ENCODE assay signal across 20 cellular contexts in genomic region chr2:39301352-39301751, GRCh38. TPM values are rescaled to one million over a fixed set of nuclear protein-coding genes. Genes with fewer than 3 reads are reported as not detected.
DNase-seq lines count a peak whose midpoint lies in the region; ATAC-seq and TF ChIP-seq lines count a peak whose summit lies in the region.
"Had no signal": no experiment of that assay in that cellular context is flagged by ENCODE, and none has a peak within 500 bp of the region (broad histone marks: within the 10 kb centered on the region; RNA-seq: fewer than 3 reads in every experiment).

No MANE protein-coding gene starts in this region.

- CTCF ChIA-PET in SK-N-SH (lab: Yijun Ruan, JAX): interaction anchor here (1.1 kb wide), 1 partner anchor 10 kb away, joined by 5 read pairs; no protein-coding TSS in a partner anchor

- no peak overlapping the region for H3K4me2 ChIP-seq in SK-N-SH
- H3K4me2 ChIP-seq: GM23338 had no signal

- TF ChIP-seq POLR2A in erythroblast (IDR thresholded peaks at IDR 0.05; ENCODE audit: low read length): no peak
- no peak for TF ChIP-seq POLR2A in lower leg skin (IDR thresholded peaks at IDR 0.05)

- TF ChIP-seq EP300 in SK-N-SH (IDR thresholded peaks at IDR 0.05; ENCODE audit: borderline replicate concordance in 1 of 2, low read depth in 1 of 2, low read length in 1 of 2): no peak

- H3K36me3 Mint-ChIP-seq in endodermal cell (ENCODE audit: low read depth): peaks cover 17% of the 10 kb centered on the region
- peaks cover 32% of the 10 kb centered on the region for H3K36me3 Mint-ChIP-seq in nephron progenitor cell (ENCODE audit: low read depth)

- H3K79me2 ChIP-seq in SK-N-SH (ENCODE audit: insufficient read depth): no peaks in the 10 kb centered on the region

- no peak overlapping the region for H3K27ac ChIP-seq in SK-N-SH (ENCODE audit: low read depth in 2 of 2, low read length in 1 of 2)
- no peak overlapping the region for H3K27ac ChIP-seq in endodermal cell (ENCODE audit: low read depth, low read length)

- H2AFZ ChIP-seq in SK-N-SH (ENCODE audit: low read depth): no peak overlapping the region
- H2AFZ ChIP-seq: GM23338 had no signal

- no peak for ATAC-seq in SK-N-SH treated with all-trans-retinoic acid at 6 μM for 48 hours
- ATAC-seq: GM23338, HCT116 had no signal

- H3F3A ChIP-seq in SK-N-SH (replicated peaks; ENCODE audit: insufficient read depth): no peaks in the 10 kb centered on the region

- H3K4me1 Mint-ChIP-seq in endodermal cell (peaks cover 16% of the 10 kb centered on the region), nephron progenitor cell (no peaks in the 10 kb centered on the region)
- H3K4me1 Mint-ChIP-seq: CD4-positive, alpha-beta memory T cell had no signal

- no peak for TF ChIP-seq RAD21 in SK-N-SH (IDR thresholded peaks at IDR 0.05; ENCODE audit: low read length)

- no peaks in the 10 kb centered on the region for H3K9me2 ChIP-seq in SK-N-SH

- peaks cover 2% of the 10 kb centered on the region for H3K9me3 Mint-ChIP-seq in endodermal cell
- H3K9me3 Mint-ChIP-seq in nephron progenitor cell: no peaks in the 10 kb centered on the region
- H3K9me3 Mint-ChIP-seq: CD4-positive, alpha-beta memory T cell; GM23338; H9 had no signal

- H3K4me3 Mint-ChIP-seq in endodermal cell (no peak overlapping the region), nephron progenitor cell (no peak overlapping the region)
- H3K4me3 Mint-ChIP-seq: CD4-positive, alpha-beta memory T cell; GM23338; H9 had no signal

- TF ChIP-seq CTCF in SK-N-SH (IDR thresholded peaks at IDR 0.05) (no peak), endodermal cell (conservative IDR thresholded peaks at IDR 0.05) (no peak), nephron progenitor cell (IDR thresholded peaks at IDR 0.05) (no peak), lower leg skin (IDR thresholded peaks at IDR 0.05) (no peak)

- peaks cover 7 to 23% of the 10 kb centered on the region in 2 experiments for H3K36me3 ChIP-seq in SK-N-SH (replicated peaks in 1 of 2; ENCODE audit: control insufficient read depth in 1 of 2, insufficient read depth in 2 of 2, low read length in 1 of 2)
- peaks cover 20% of the 10 kb centered on the region for H3K36me3 ChIP-seq in endodermal cell (ENCODE audit: control insufficient read depth, insufficient read depth, low read length)

- H3K27me3 Mint-ChIP-seq in endodermal cell (ENCODE audit: insufficient read depth) (no peaks in the 10 kb centered on the region), nephron progenitor cell (ENCODE audit: low read depth, poor library complexity) (no peaks in the 10 kb centered on the region)
- H3K27me3 Mint-ChIP-seq: CD4-positive, alpha-beta memory T cell had no signal

- POLR2A ChIA-PET in SK-N-SH (lab: Yijun Ruan, JAX): no interaction called here

- no peak overlapping the region for H3K9ac ChIP-seq in SK-N-SH
- peak overlapping the region; percentile 61 for H3K9ac ChIP-seq in endodermal cell (ENCODE audit: extremely low read depth, low read length, poor library complexity, severe bottlenecking)

- no peaks in the 10 kb centered on the region for H3K9me3 ChIP-seq in SK-N-SH
- no peaks in the 10 kb centered on the region for H3K9me3 ChIP-seq in endodermal cell (ENCODE audit: control insufficient read depth, low read length)

- peak overlapping the region; percentile 77 for H3K27ac Mint-ChIP-seq in endodermal cell
- H3K27ac Mint-ChIP-seq in nephron progenitor cell: peak overlapping the region; percentile 48
- H3K27ac Mint-ChIP-seq: CD4-positive, alpha-beta memory T cell; GM23338 had no signal

- H4K20me1 ChIP-seq in SK-N-SH (ENCODE audit: insufficient read depth): no peaks in the 10 kb centered on the region

- no peak for DNase-seq in SK-N-SH
- DNase-seq in endodermal cell: no peak
- no peak for DNase-seq in nephron progenitor cell
- DNase-seq in erythroblast (lab: John Stamatoyannopoulos, UW): no peak
- DNase-seq in lower leg skin (ENCODE audit: low spot score in 2 of 2): no peak
- no peak for DNase-seq in NCI-H2081 (lab: John Stamatoyannopoulos, UW)
- DNase-seq: C1 segment of cervical spinal cord; Calu3; CD4-positive, alpha-beta memory T cell; COR-L47; DMS53; DMS79 treated with DMSO at 0.1 percent for 48 hours; GF-D8; H9 had no signal

- intact Hi-C loops in lower leg skin (cut with DNase I; ENCODE audit: low total_unique reads): no loop called here

- H3K4me1 ChIP-seq in SK-N-SH (ENCODE audit: control insufficient read depth in 1 of 2, insufficient read depth in 2 of 2, low read depth in 1 of 2, low read length in 1 of 2): no peaks in the 10 kb centered on the region; a peak in 1 of 4 replicates
- peaks cover 3% of the 10 kb centered on the region for H3K4me1 ChIP-seq in endodermal cell (ENCODE audit: control insufficient read depth, insufficient read depth, low read length)

- H3K4me3 ChIP-seq in SK-N-SH (ENCODE audit: low read depth in 2 of 2, low read length in 1 of 2) (no peak overlapping the region), endodermal cell (ENCODE audit: low read length) (peak overlapping the region; percentile 63), lower leg skin (ENCODE audit: low read depth, poor library complexity, severe bottlenecking) (no peak overlapping the region)
- H3K4me3 ChIP-seq: GM23338 had no signal

- 95% methylated on average over 6 of the region's 6 CpGs for WGBS in SK-N-SH (ENCODE audit: low lambda C conversion rate)
- whole genome bisulfite sequencing in endodermal cell (ENCODE audit: insufficient coverage in 1 of 2, insufficient read length in 1 of 2), 2 experiments: 80 to 98% methylated on average over 5 to 6 of the region's 6 CpGs
- 93% methylated on average over 6 of the region's 6 CpGs for WGBS in lower leg skin, 2 donors

- H3K27me3 ChIP-seq in SK-N-SH (ENCODE audit: insufficient read depth) (no peaks in the 10 kb centered on the region), endodermal cell (ENCODE audit: control insufficient read depth, insufficient read depth, low read length, poor library complexity, severe bottlenecking) (no peaks in the 10 kb centered on the region)

TF ChIP-seq in SK-N-SH treated with all-trans-retinoic acid at 6 μM for 48 hours, 23 proteins besides CTCF, POLR2A, EP300 and RAD21:
- TF ChIP-seq ISL1 (CRISPR knock-in tag; IDR thresholded peaks at IDR 0.05) (peak; percentile 48; the same call in 1 of the 2 replicates), GLIS3 (CRISPR knock-in tag; IDR thresholded peaks at IDR 0.05) (no peak), CSRNP3 (CRISPR knock-in tag; IDR thresholded peaks at IDR 0.05) (no peak)

TF ChIP-seq in SK-N-SH, 30 proteins besides CTCF, POLR2A, EP300 and RAD21 (continues in another document):
- TF ChIP-seq SIN3A (IDR thresholded peaks at IDR 0.05; ENCODE audit: borderline replicate concordance, low read depth, low read length) (no peak), ZBTB33 (IDR thresholded peaks at IDR 0.05; ENCODE audit: borderline replicate concordance, low read depth) (no peak), CHD2 (IDR thresholded peaks at IDR 0.05; ENCODE audit: low read length, partially characterized antibody) (no peak), NFIC (IDR thresholded peaks at IDR 0.05; ENCODE audit: borderline replicate concordance) (no peak), FOXM1 (IDR thresholded peaks at IDR 0.05; ENCODE audit: low read depth) (no peak), TEAD4 (IDR thresholded peaks at IDR 0.05; ENCODE audit: borderline replicate concordance, insufficient read depth) (no peak), FOXJ3 (CRISPR knock-in tag; IDR thresholded peaks at IDR 0.05) (no peak), PBX3 (IDR thresholded peaks at IDR 0.05) (no peak), EZH2phosphoT487 (IDR thresholded peaks at IDR 0.05; ENCODE audit: borderline replicate concordance, low read depth) (no peak), RFX5 (IDR thresholded peaks at IDR 0.05; ENCODE audit: low read length) (no peak), YY1 (IDR thresholded peaks at IDR 0.05; ENCODE audit: low read depth) (no peak), RCOR1 (IDR thresholded peaks at IDR 0.05; ENCODE audit: low read length) (no peak)

RNA-seq across cellular contexts. Expression of gene CDKL4, which starts 57.6 kb away (rescaled TPM):
- 0.60 and 0.81 TPM in 2 replicates for polyA plus RNA-seq in SK-N-SH (2012; rRNA removed)
- 1.0 and 1.5 TPM in 2 replicates for polyA plus RNA-seq in SK-N-SH (2012; cell fraction: cytosol; rRNA removed)
- polyA plus RNA-seq in SK-N-SH (2012; cell fraction: nucleus; rRNA removed): 0.94 and 1.5 TPM in 2 replicates
- under 1 TPM in 1 of 2 donors, not detected in 1; 0.24 TPM for total RNA-seq in endodermal cell
- not detected for polyA plus RNA-seq in endodermal cell (2013, experiment 1 of 2)
- polyA plus RNA-seq in endodermal cell (2013, experiment 2 of 2): 0.17 TPM
- total RNA-seq in lower leg skin: 1 to 10 TPM in 1 of 4 donors, under 1 TPM in 1, not detected in 2; 0.74 to 1.1 TPM
- total RNA-seq: A172, H4, H9 had no signal
- polyA plus RNA-seq: BJ; CD4-positive, alpha-beta memory T cell; GM23338 had no signal
